In genomic region chr6:159113223-159113622, GRCh38 we compare ENCODE assay signal across 20 cellular contexts. TPM values are rescaled to one million over a fixed set of nuclear protein-coding genes. Genes with fewer than 3 reads are reported as not detected.
DNase-seq lines count a peak whose midpoint lies in the region; ATAC-seq, FAIRE-seq and TF ChIP-seq lines count a peak whose summit lies in the region.
"Had no signal": no experiment of that assay in that cellular context is flagged by ENCODE, and none has a peak within 500 bp of the region (broad histone marks: within the 10 kb centered on the region; RNA-seq: fewer than 3 reads in every experiment).

No MANE protein-coding gene starts in this region.

- no peak for ATAC-seq in stimulated activated memory B cell treated with anti-CD40 and anti-IgM and Interleukin-4, amounts not matched to agents 10 μg/mL and 1 μg/mL and 100 μg/mL, for 72 hours
- no peak for ATAC-seq in GM19455 (IDR thresholded peaks at IDR 0.05; ENCODE audit: unreplicated experiment)
- no peak for ATAC-seq in sciatic nerve
- ATAC-seq: CD8-positive, alpha-beta T cell; GM12878 had no signal

- intact Hi-C loops in CD14-positive monocyte (cut with micrococcal nuclease): no loop called here
- intact Hi-C loops in sciatic nerve (cut with DNase I): no loop called here

- peak overlapping the region; percentile 5 for H3K23ac ChIP-seq in H9 (ENCODE audit: insufficient read length, low read depth, low read length)
- H3K23ac ChIP-seq in H1 (ENCODE audit: insufficient read length): no peak overlapping the region

- no peak for DNase-seq in CD14-positive monocyte (ENCODE audit: low spot score)
- DNase-seq in H9: no peak
- DNase-seq in H1 (ENCODE audit: low read depth in 1 of 2, low spot score in 2 of 2): no peak
- DNase-seq in amygdala (lab: John Stamatoyannopoulos, UW): no peak
- no peak for DNase-seq in sciatic nerve (ENCODE audit: low spot score)
- DNase-seq: ACHN; AML-193; Calu3; CD8-positive, alpha-beta T cell; DMS79 treated with DMSO at 0.1 percent for 48 hours; EL; HCEC 1CT had no signal

- no peak overlapping the region for H3K14ac ChIP-seq in H9 (ENCODE audit: insufficient read depth, low read length)
- no peak overlapping the region for H3K14ac ChIP-seq in H1 (ENCODE audit: insufficient read length)

- no peak overlapping the region for H3T11ph ChIP-seq in H9 (ENCODE audit: low read length)

- H3K4me2 ChIP-seq in H9 (ENCODE audit: insufficient read depth, insufficient read length, low read length) (no peak overlapping the region), H1 (ENCODE audit: insufficient read depth in 1 of 2, low read depth in 2 of 2, low read length in 2 of 2) (no peak overlapping the region)
- H3K4me2 ChIP-seq: BLaER1 had no signal

- H2BK120ac ChIP-seq in H9 (ENCODE audit: low read depth, low read length, poor library complexity, severe bottlenecking): no peak overlapping the region
- H2BK120ac ChIP-seq in H1 (replicated peaks; ENCODE audit: low read depth, low read length): no peak overlapping the region

- H3K56ac ChIP-seq in H9 (ENCODE audit: insufficient read length, low read depth, low read length) (no peak overlapping the region), H1 (replicated peaks; ENCODE audit: insufficient read length, low read depth, low read length) (no peak overlapping the region)

- peaks cover 0 to 7% (median 0%) of the 10 kb centered on the region in 7 donors for H3K9me3 Mint-ChIP-seq in CD14-positive monocyte
- no peaks in the 10 kb centered on the region for H3K9me3 Mint-ChIP-seq in H9
- H3K9me3 Mint-ChIP-seq in stimulated activated memory B cell treated with anti-CD40 and anti-IgM and Interleukin-4, amounts not matched to agents 10 μg/mL and 1 μg/mL and 100 μg/mL, for 72 hours: peaks cover 3% of the 10 kb centered on the region
- H3K9me3 Mint-ChIP-seq: CD8-positive, alpha-beta T cell had no signal

- no CpG with 5 or more reads among the region's 10 CpGs for WGBS in H9 (ENCODE audit: extremely low coverage, insufficient read length, low lambda C conversion rate)
- WGBS in H1 (ENCODE audit: extremely low coverage in 1 of 2, insufficient coverage in 1 of 2, insufficient read length in 1 of 2, insufficient replicate concordance in 2 of 2, low coverage in 1 of 2, low lambda C conversion rate in 2 of 2, missing lambda C conversion rate in 1 of 2), 2 experiments: 95% methylated on average over 10 of the region's 10 CpGs; no CpG with 5 or more reads in 1 of the 2 experiments

- TF ChIP-seq EP300 in H1 (IDR thresholded peaks at IDR 0.05; ENCODE audit: borderline replicate concordance in 1 of 2, low read depth in 2 of 2, low read length in 2 of 2): no peak

- H4K5ac ChIP-seq in H9 (ENCODE audit: insufficient read length, low read depth, low read length) (no peak overlapping the region), H1 (ENCODE audit: insufficient read length, low read depth, low read length) (no peak overlapping the region)

- TF ChIP-seq RAD21 in H1 (IDR thresholded peaks at IDR 0.05 in 1 of 2, conservative IDR thresholded peaks at IDR 0.05 in 1 of 2; ENCODE audit: low read depth in 2 of 2, low read length in 2 of 2): no peak

- H3K9me3 ChIP-seq in H9 (ENCODE audit: control insufficient read depth, low read depth, low read length): no peaks in the 10 kb centered on the region
- no peaks in the 10 kb centered on the region for H3K9me3 ChIP-seq in H1 (ENCODE audit: insufficient read depth in 2 of 2, low read depth in 1 of 2, low read length in 1 of 2)
- H3K9me3 ChIP-seq: BLaER1 had no signal

- TF ChIP-seq POLR2A in H1 (IDR thresholded peaks at IDR 0.05; ENCODE audit: control extremely low read depth in 1 of 2, low read depth in 2 of 2, low read length in 2 of 2): no peak

- no peaks in the 10 kb centered on the region for H3K36me3 ChIP-seq in H1 (ENCODE audit: control insufficient read depth in 2 of 4, insufficient read depth in 4 of 4, low read length in 3 of 4)
- H3K36me3 ChIP-seq: BLaER1 had no signal

- H3K79me1 ChIP-seq in H9 (ENCODE audit: insufficient read depth, low read depth, low read length, poor library complexity, severe bottlenecking) (no peaks in the 10 kb centered on the region), H1 (ENCODE audit: low read depth, low read length) (no peaks in the 10 kb centered on the region)

- H3K4me3 ChIP-seq in H1 (ENCODE audit: extremely low read depth in 1 of 4, insufficient read depth in 2 of 4, low read depth in 3 of 4, low read length in 4 of 4): no peak overlapping the region
- H3K4me3 ChIP-seq: BLaER1, GM12878 had no signal

- H3K36me3 Mint-ChIP-seq in CD14-positive monocyte (peaks cover 0 to 9% of the 10 kb centered on the region in 2 donors), H9 (ENCODE audit: insufficient read depth in 1 of 3, low read depth in 3 of 3) (no peaks in the 10 kb centered on the region)
- no peaks in the 10 kb centered on the region for H3K36me3 Mint-ChIP-seq in stimulated activated memory B cell treated with anti-CD40 and anti-IgM and Interleukin-4, amounts not matched to agents 10 μg/mL and 1 μg/mL and 100 μg/mL, for 72 hours
- H3K36me3 Mint-ChIP-seq: CD8-positive, alpha-beta T cell had no signal

- POLR2A ChIA-PET in H1 (lab: Charles Lee; ENCODE audit: partially characterized antibody): no interaction called here

- H2AK5ac ChIP-seq in H9 (ENCODE audit: insufficient read length, low read length) (no peak overlapping the region), H1 (ENCODE audit: low read depth, low read length) (no peak overlapping the region)

- H2BK15ac ChIP-seq in H9 (ENCODE audit: low read depth, low read length) (no peak overlapping the region), H1 (ENCODE audit: low read length) (0 out of 2 replicates have a peak overlapping the region, but pooled peaks have one; percentile 20)

- no peak overlapping the region for H3K27ac ChIP-seq in H9 (ENCODE audit: insufficient read length, low read depth, low read length)
- no peak overlapping the region for H3K27ac ChIP-seq in H1 (ENCODE audit: low read depth, low read length)
- H3K27ac ChIP-seq: BLaER1, HL-60 had no signal

- H3K18ac ChIP-seq in H9 (ENCODE audit: insufficient read length, low read depth, low read length) (no peak overlapping the region), H1 (ENCODE audit: extremely low read depth, low read length) (no peak overlapping the region)

- H2AFZ ChIP-seq in H9 (ENCODE audit: low read length) (no peak overlapping the region), H1 (ENCODE audit: low read length) (no peak overlapping the region)

- no peaks in the 10 kb centered on the region for H3K4me1 ChIP-seq in H9 (ENCODE audit: insufficient read depth, low read length)
- H3K4me1 ChIP-seq in H1 (replicated peaks in 1 of 4; ENCODE audit: control insufficient read depth in 3 of 4, insufficient read depth in 4 of 4, low read length in 3 of 4): no peaks in the 10 kb centered on the region

- peak overlapping the region; percentile 5 for H4K8ac ChIP-seq in H9 (replicated peaks; ENCODE audit: insufficient read length, low read depth, low read length)
- peak overlapping the region; percentile 31 for H4K8ac ChIP-seq in H1 (ENCODE audit: extremely low read depth, insufficient read depth, low read length)

- CTCF ChIA-PET in H1 (lab: Charles Lee; ENCODE audit: partially characterized antibody): interaction anchor here (0.5 to 2.4 kb wide), 11 partner anchors 9 to 199 kb away, joined by 3 to 16 read pairs (median 3); no protein-coding TSS in a partner anchor

- H4K20me1 ChIP-seq in H9 (ENCODE audit: control insufficient read depth, insufficient read depth, insufficient read length): peaks cover 2% of the 10 kb centered on the region
- no peaks in the 10 kb centered on the region for H4K20me1 ChIP-seq in H1 (replicated peaks in 1 of 2; ENCODE audit: control insufficient read depth in 1 of 2, insufficient read depth in 2 of 2, low read length in 2 of 2)
- H4K20me1 ChIP-seq: BLaER1 had no signal

- no peak overlapping the region for H3K4ac ChIP-seq in H9 (ENCODE audit: low read depth, low read length)
- H3K4ac ChIP-seq in H1 (replicated peaks; ENCODE audit: insufficient read length, low read depth, low read length): no peak overlapping the region

- H3K27me3 ChIP-seq in H9 (ENCODE audit: insufficient read depth, low read length): no peaks in the 10 kb centered on the region
- peaks cover 0 to 2% (median 0%) of the 10 kb centered on the region in 4 experiments; a peak in 1 of 7 replicates for H3K27me3 ChIP-seq in H1 (replicated peaks in 1 of 4; ENCODE audit: control insufficient read depth in 3 of 4, extremely low read depth in 1 of 4, insufficient read depth in 3 of 4, low read length in 3 of 4)
- H3K27me3 ChIP-seq: BLaER1 had no signal

- no peak overlapping the region for H2BK5ac ChIP-seq in H9 (ENCODE audit: insufficient read length, low read length)
- H2BK5ac ChIP-seq in H1 (ENCODE audit: low read depth, low read length): no peak overlapping the region

- H3K4me1 Mint-ChIP-seq in CD14-positive monocyte (peaks cover 78% of the 10 kb centered on the region), H9 (no peaks in the 10 kb centered on the region)
- H3K4me1 Mint-ChIP-seq in stimulated activated memory B cell treated with anti-CD40 and anti-IgM and Interleukin-4, amounts not matched to agents 10 μg/mL and 1 μg/mL and 100 μg/mL, for 72 hours: peaks cover 76% of the 10 kb centered on the region

- FAIRE-seq in H1 (lab: Jason Lieb, UNC): no peak
- FAIRE-seq: A204.1, GM12878 had no signal

- H3K27ac Mint-ChIP-seq in CD14-positive monocyte (peak overlapping the region in 6 of 7 donors; percentile 99 to 100 (median 100)), H9 (no peak overlapping the region)
- H3K27ac Mint-ChIP-seq in stimulated activated memory B cell treated with anti-CD40 and anti-IgM and Interleukin-4, amounts not matched to agents 10 μg/mL and 1 μg/mL and 100 μg/mL, for 72 hours: peak overlapping the region; percentile 92
- H3K27ac Mint-ChIP-seq: CD8-positive, alpha-beta T cell had no signal

- H2BK20ac ChIP-seq in H9 (ENCODE audit: low read depth, low read length, poor library complexity, severe bottlenecking): no peak overlapping the region
- no peak overlapping the region for H2BK20ac ChIP-seq in H1 (ENCODE audit: low read length)

- H2BK12ac ChIP-seq in H9 (ENCODE audit: insufficient read length, low read depth, low read length) (no peak overlapping the region), H1 (ENCODE audit: low read depth, low read length) (no peak overlapping the region; the same call in 1 of the 2 replicates)

- no peaks in the 10 kb centered on the region for H3K79me2 ChIP-seq in H9 (ENCODE audit: insufficient read depth, low read length)
- H3K79me2 ChIP-seq in H1 (ENCODE audit: control insufficient read depth in 1 of 2, insufficient read depth in 2 of 2, low read length in 2 of 2): no peaks in the 10 kb centered on the region

- H3K27me3 Mint-ChIP-seq in CD14-positive monocyte (ENCODE audit: low read depth in 3 of 3) (peaks cover 0 to 1% (median 0%) of the 10 kb centered on the region in 3 donors), H9 (ENCODE audit: low read depth) (peaks cover 3% of the 10 kb centered on the region)
- H3K27me3 Mint-ChIP-seq in stimulated activated memory B cell treated with anti-CD40 and anti-IgM and Interleukin-4, amounts not matched to agents 10 μg/mL and 1 μg/mL and 100 μg/mL, for 72 hours: no peaks in the 10 kb centered on the region

- H4K91ac ChIP-seq in H9 (ENCODE audit: insufficient read length, low read depth, low read length) (no peak overlapping the region), H1 (replicated peaks; ENCODE audit: insufficient read length, low read length) (peak overlapping the region; percentile 76)

- H3K9ac ChIP-seq in H9 (ENCODE audit: extremely low read depth, insufficient read length, low read length) (no peak overlapping the region), H1 (replicated peaks in 1 of 4; ENCODE audit: extremely low read depth in 1 of 4, low read depth in 3 of 4, low read length in 3 of 4) (no peak overlapping the region)
- H3K9ac ChIP-seq: BLaER1 had no signal

- TF ChIP-seq CTCF in CD14-positive monocyte (IDR thresholded peaks at IDR 0.05) (no peak), H9 (conservative IDR thresholded peaks at IDR 0.05) (no peak), H1 (IDR thresholded peaks at IDR 0.05; ENCODE audit: control extremely low read depth in 1 of 3, insufficient read depth in 1 of 3, low read depth in 1 of 3, low read length in 3 of 3) (no peak)

- H3K23me2 ChIP-seq in H9 (ENCODE audit: insufficient read length, low read depth, low read length, poor library complexity, severe bottlenecking): no peaks in the 10 kb centered on the region
- no peaks in the 10 kb centered on the region for H3K23me2 ChIP-seq in H1 (ENCODE audit: low read depth, low read length)

- H3K4me3 Mint-ChIP-seq in CD14-positive monocyte (no peak overlapping the region), H9 (no peak overlapping the region)
- H3K4me3 Mint-ChIP-seq in stimulated activated memory B cell treated with anti-CD40 and anti-IgM and Interleukin-4, amounts not matched to agents 10 μg/mL and 1 μg/mL and 100 μg/mL, for 72 hours: no peak overlapping the region
- H3K4me3 Mint-ChIP-seq: CD8-positive, alpha-beta T cell had no signal

RNA-seq across cellular contexts. Expression of gene FNDC1, which starts 56.0 kb away (rescaled TPM):
- polyA plus RNA-seq in CD14-positive monocyte (not detected), H1 (2011; rRNA removed) (0.06 and 0.14 TPM in 2 replicates)
- total RNA-seq in H9 (2021) (0.24 TPM in 2 replicates), sciatic nerve (13.7 TPM)
- total RNA-seq in H1 (2021; fragmentation: NEBNext Ultra II Directional; extraction: Animal tissue kit (Norgen Biotek cat#: 25700)): 0.30 and 0.42 TPM in 2 replicates
- polyA plus RNA-seq in H1 (2011; cell fraction: cytosol; rRNA removed): 0.04 TPM
- polyA plus RNA-seq in H1 (2011; cell fraction: nucleus; rRNA removed): 0.13 TPM
- 0.09 to 0.24 TPM (median 0.11 TPM) in 4 replicates for polyA plus RNA-seq in H1 (2012, experiment 1 of 2)
- 0.05 TPM for polyA plus RNA-seq in H1 (2012, experiment 2 of 2)
- polyA plus RNA-seq in H1 (2013, experiment 1 of 2): 0.55 TPM
- 0.39 TPM for polyA plus RNA-seq in H1 (2013, experiment 2 of 2)
- 0.07 and 0.16 TPM in 2 replicates for polyA minus RNA-seq in H1 (2011; rRNA and poly(A)+ RNA removed)
- not detected for polyA minus RNA-seq in H1 (2011; cell fraction: cytosol; rRNA and poly(A)+ RNA removed)
- 0.10 TPM for polyA minus RNA-seq in H1 (2011; cell fraction: nucleus; rRNA and poly(A)+ RNA removed)
- total RNA-seq: CD8-positive, alpha-beta T cell; G401; GM12878; HT1080 had no signal
- polyA plus RNA-seq: GM12878 had no signal

Comparison
In these comparisons a context has a peak if more than half of its experiments do, and no peak if none do; other contexts are left out.
1. H3K27ac Mint-ChIP-seq: peak in CD14-positive monocyte (6 of 7) and stimulated activated memory B cell treated with anti-CD40 and anti-IgM and Interleukin-4, amounts not matched to agents 10 μg/mL and 1 μg/mL and 100 μg/mL, for 72 hours (single experiment); none in H9 (0 of 3).
2. RNA of gene FNDC1, which starts 56.0 kb away (total RNA-seq): 13.7 TPM in sciatic nerve (single experiment); 0.30 to 0.42 TPM in H1 and 0.24 TPM in H9; every median in the first group is over 10 times any median in the second.